Comparison of ENCODE assay signal across 15 cellular contexts in the genomic region with DNA sequence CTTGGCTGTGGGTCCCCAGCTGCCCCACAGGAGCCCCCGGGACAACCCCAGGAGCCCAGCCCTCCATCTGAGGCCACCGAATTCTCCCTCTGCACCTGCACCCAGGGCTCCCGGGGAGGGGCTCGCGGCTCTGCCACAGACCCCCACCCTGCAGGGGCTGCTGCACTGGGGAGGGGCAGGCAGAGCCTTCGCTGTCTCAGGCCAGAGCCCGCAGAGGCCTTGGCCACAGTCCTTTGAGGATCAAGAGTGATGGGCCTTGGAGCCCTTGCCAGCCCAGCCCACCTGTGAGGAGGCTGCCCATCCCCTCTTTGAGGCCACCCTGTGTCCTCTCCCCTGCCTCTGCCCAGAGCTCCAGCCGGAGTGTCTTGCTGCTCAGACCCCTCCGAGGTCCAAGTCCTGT. TPM values are rescaled to one million over a fixed set of nuclear protein-coding genes. Genes with fewer than 3 reads are reported as not detected.
A peak's percentile ranks its signal among the peaks of the same experiment; 100 is the strongest.
DNase-seq lines count a peak whose midpoint lies in the region; ATAC-seq and TF ChIP-seq lines count a peak whose summit lies in the region.
"Had no signal": no experiment of that assay in that cellular context is flagged by ENCODE, and none has a peak within 500 bp of the region (broad histone marks: within the 10 kb centered on the region; RNA-seq: fewer than 3 reads in every experiment).

No MANE protein-coding gene starts in this region.

- no peak for DNase-seq in A673 (ENCODE audit: low spot score)
- DNase-seq in DND-41 = no peak
- no peak for DNase-seq in neural progenitor cell (ENCODE audit: low spot score)
- no peak for DNase-seq in activated T-cell treated with anti-CD3 and anti-CD28 coated beads, Interleukin-2, amount 50 U/mL, for 4 hours
- no peak for DNase-seq in MM.1S
- no peak for DNase-seq in DMS79 (lab: John Stamatoyannopoulos, UW)
- DNase-seq: hippocampal formation had no signal

- intact Hi-C loops in A673 (cut with micrococcal nuclease; ENCODE audit: unreplicated experiment) = loop anchor here (5.0 kb wide), 1 partner anchor 108 kb away; no protein-coding TSS in a partner anchor

- peaks cover 8% of the 10 kb centered on the region for H3K4me1 Mint-ChIP-seq in neural progenitor cell
- H3K4me1 Mint-ChIP-seq in activated T-cell treated with anti-CD3 and anti-CD28 coated beads, Interleukin-2, amount 50 U/mL, for 4 hours (ENCODE audit: low read depth) = peaks cover 7% of the 10 kb centered on the region

- H3K27me3 ChIP-seq in A673 (replicated peaks; ENCODE audit: insufficient read depth, low read depth, low read length, poor library complexity) (peaks cover 20% of the 10 kb centered on the region), DND-41 (ENCODE audit: insufficient read depth, low read length, poor library complexity) (peaks cover 9% of the 10 kb centered on the region), neural progenitor cell (peaks cover 64% of the 10 kb centered on the region), MM.1S (replicated peaks; ENCODE audit: insufficient read depth, low read length) (peaks cover 37% of the 10 kb centered on the region)

- peaks cover 6% of the 10 kb centered on the region for H4K20me1 ChIP-seq in DND-41 (ENCODE audit: insufficient read depth, low read length)
- H4K20me1 ChIP-seq in neural progenitor cell (ENCODE audit: low read depth) = no peaks in the 10 kb centered on the region
- no peaks in the 10 kb centered on the region for H4K20me1 ChIP-seq in MM.1S (ENCODE audit: insufficient read depth, low read length)

- H3K4me2 ChIP-seq in DND-41 (ENCODE audit: insufficient read depth, low read length) (peak overlapping the region; percentile 90), neural progenitor cell (no peak overlapping the region), MM.1S (ENCODE audit: low read depth, low read length) (no peak overlapping the region)

- H3K4me1 ChIP-seq in A673 (ENCODE audit: insufficient read depth, low read length, poor library complexity, severe bottlenecking) = peaks cover 8% of the 10 kb centered on the region
- H3K4me1 ChIP-seq in DND-41 (ENCODE audit: insufficient read depth, low read length) = peaks cover 15% of the 10 kb centered on the region
- H3K4me1 ChIP-seq in neural progenitor cell = no peaks in the 10 kb centered on the region
- no peaks in the 10 kb centered on the region for H3K4me1 ChIP-seq in MM.1S (ENCODE audit: low read length)

- no peaks in the 10 kb centered on the region for H3K36me3 ChIP-seq in A673 (ENCODE audit: insufficient read depth, low read length, poor library complexity, severe bottlenecking)
- no peaks in the 10 kb centered on the region for H3K36me3 ChIP-seq in DND-41 (ENCODE audit: insufficient read depth, low read length)
- no peaks in the 10 kb centered on the region for H3K36me3 ChIP-seq in neural progenitor cell
- no peaks in the 10 kb centered on the region for H3K36me3 ChIP-seq in MM.1S (replicated peaks; ENCODE audit: insufficient read depth, low read length)
- H3K36me3 ChIP-seq: cardiac muscle cell had no signal

- CTCF ChIA-PET in A673 (lab: Charles Lee) = no interaction called here

- H3K9ac ChIP-seq in DND-41 (ENCODE audit: low read depth, low read length) = peak overlapping the region; percentile 59; the same call in 1 of the 2 replicates
- H3K9ac ChIP-seq in neural progenitor cell = no peak overlapping the region
- H3K9ac ChIP-seq in MM.1S (ENCODE audit: low read length) = no peak overlapping the region

- no TSS peak for BruUV-seq in A673 (replicated peaks; lab: Mats Ljungman, UMichigan)

- H3K4me3 Mint-ChIP-seq in neural progenitor cell = peak overlapping the region; percentile 69
- H3K4me3 Mint-ChIP-seq in activated T-cell treated with anti-CD3 and anti-CD28 coated beads, Interleukin-2, amount 50 U/mL, for 4 hours = no peak overlapping the region

- no peak overlapping the region for H3K27ac Mint-ChIP-seq in neural progenitor cell
- H3K27ac Mint-ChIP-seq: H9 had no signal

- no peak overlapping the region for H2AFZ ChIP-seq in DND-41 (ENCODE audit: low read depth, low read length)
- no peak overlapping the region for H2AFZ ChIP-seq in neural progenitor cell (replicated peaks)
- H2AFZ ChIP-seq in MM.1S (ENCODE audit: low read length) = no peak overlapping the region

- peak overlapping the region; percentile 48 for H3K4me3 ChIP-seq in A673 (ENCODE audit: low read depth, low read length, poor library complexity, severe bottlenecking)
- H3K4me3 ChIP-seq in DND-41 (ENCODE audit: low read depth in 1 of 2, low read length in 2 of 2) = 0 out of 4 replicates have a peak overlapping the region, but pooled peaks of 1 of the 2 experiments have one; percentile 57
- no peak overlapping the region for H3K4me3 ChIP-seq in neural progenitor cell
- H3K4me3 ChIP-seq in MM.1S (ENCODE audit: low read length) = no peak overlapping the region
- H3K4me3 ChIP-seq: cardiac muscle cell, lung had no signal

- H3K9me3 ChIP-seq in A673 (ENCODE audit: low read depth, low read length, poor library complexity, severe bottlenecking) (no peaks in the 10 kb centered on the region), DND-41 (ENCODE audit: insufficient read depth, low read length, severe bottlenecking) (no peaks in the 10 kb centered on the region), neural progenitor cell (ENCODE audit: low read depth) (no peaks in the 10 kb centered on the region), MM.1S (replicated peaks; ENCODE audit: insufficient read depth, low read length) (no peaks in the 10 kb centered on the region)

- no peak overlapping the region for H3K27ac ChIP-seq in A673 (ENCODE audit: low read depth, low read length, poor library complexity, severe bottlenecking)
- no peak overlapping the region for H3K27ac ChIP-seq in DND-41 (ENCODE audit: low read length)
- H3K27ac ChIP-seq in VCaP = peak overlapping the region; percentile 91
- no peak overlapping the region for H3K27ac ChIP-seq in neural progenitor cell
- H3K27ac ChIP-seq in MM.1S (ENCODE audit: low read length) = no peak overlapping the region
- H3K27ac ChIP-seq: cardiac muscle cell had no signal

- peaks cover 4% of the 10 kb centered on the region for H3K9me3 Mint-ChIP-seq in neural progenitor cell
- H3K9me3 Mint-ChIP-seq in activated T-cell treated with anti-CD3 and anti-CD28 coated beads, Interleukin-2, amount 50 U/mL, for 4 hours = no peaks in the 10 kb centered on the region

- POLR2A ChIA-PET in A673 (lab: Charles Lee; ENCODE audit: low non-redundant PET) = no interaction called here

- H3K36me3 Mint-ChIP-seq in neural progenitor cell = peaks cover 3% of the 10 kb centered on the region
- H3K36me3 Mint-ChIP-seq in activated T-cell treated with anti-CD3 and anti-CD28 coated beads, Interleukin-2, amount 50 U/mL, for 4 hours (ENCODE audit: insufficient read depth) = no peaks in the 10 kb centered on the region

- H3K79me2 ChIP-seq in DND-41 (ENCODE audit: insufficient read depth, low read length) (no peaks in the 10 kb centered on the region), neural progenitor cell (ENCODE audit: low read depth) (no peaks in the 10 kb centered on the region), MM.1S (ENCODE audit: low read length) (no peaks in the 10 kb centered on the region)

- H3F3A ChIP-seq in neural progenitor cell (ENCODE audit: low read depth) (peaks cover 7% of the 10 kb centered on the region), MM.1S (ENCODE audit: insufficient read depth, low read length) (no peaks in the 10 kb centered on the region)

- peaks cover 25% of the 10 kb centered on the region for H3K27me3 Mint-ChIP-seq in neural progenitor cell (ENCODE audit: insufficient read depth, low read depth)
- peaks cover 16% of the 10 kb centered on the region for H3K27me3 Mint-ChIP-seq in activated T-cell treated with anti-CD3 and anti-CD28 coated beads, Interleukin-2, amount 50 U/mL, for 4 hours (ENCODE audit: low read depth)

- no peaks in the 10 kb centered on the region for H3K9me2 ChIP-seq in MM.1S (replicated peaks; ENCODE audit: insufficient read depth, low read length)

- ATAC-seq in DND-41 (ENCODE audit: insufficient read depth, low read depth) = no peak
- no peak for ATAC-seq in HG03354 (IDR thresholded peaks at IDR 0.05; ENCODE audit: poor library complexity, severe bottlenecking, unreplicated experiment)
- ATAC-seq in activated T-cell treated with anti-CD3 and anti-CD28 coated beads, Interleukin-2, amount 50 U/mL, for 4 hours = no peak

- TF ChIP-seq CTCF in A673 (conservative IDR thresholded peaks at IDR 0.05; ENCODE audit: low read depth, low read length) (no peak), DND-41 (IDR thresholded peaks at IDR 0.05; ENCODE audit: borderline replicate concordance, extremely low read depth, low read length, poor library complexity, severe bottlenecking) (no peak), VCaP (conservative IDR thresholded peaks at IDR 0.05) (no peak), neural progenitor cell (IDR thresholded peaks at IDR 0.05) (no peak), MM.1S (IDR thresholded peaks at IDR 0.05; ENCODE audit: low read length) (no peak)

RNA-seq across cellular contexts. Expression of a gene that starts 6.5 kb away (rescaled TPM):
- 0.28 TPM in 1 of 2 replicates, not detected in the other for total RNA-seq in A673 (2021)
- total RNA-seq in neural progenitor cell (ENCODE audit: low replicate concordance) = not detected in 2 replicates
- total RNA-seq in activated T-cell treated with anti-CD3 and anti-CD28 coated beads, Interleukin-2, amount 50 U/mL, for 4 hours = not detected
- total RNA-seq: Daoy, dermis blood vessel endothelial cell, endothelial cell of umbilical vein, H9 had no signal

RNA-seq across cellular contexts. Expression of a gene that starts 9.1 kb away (rescaled TPM):
- total RNA-seq in A673 (2021) (not detected in 2 replicates), neural progenitor cell (ENCODE audit: low replicate concordance) (0.09 TPM in 1 of 2 replicates, not detected in the other)
- total RNA-seq in activated T-cell treated with anti-CD3 and anti-CD28 coated beads, Interleukin-2, amount 50 U/mL, for 4 hours = 1 to 10 TPM; 1.6 to 2.4 (median 1.9) TPM

RNA-seq across cellular contexts. Expression of a gene that starts 15.0 kb away (rescaled TPM):
- 43.3 and 48.3 TPM in 2 replicates for total RNA-seq in A673 (2021)
- total RNA-seq in neural progenitor cell (ENCODE audit: low replicate concordance) = 10.7 and 33.8 TPM in 2 replicates
- total RNA-seq in activated T-cell treated with anti-CD3 and anti-CD28 coated beads, Interleukin-2, amount 50 U/mL, for 4 hours = 10 to 100 TPM; 32.1 to 36.6 (median 34.3) TPM

RNA-seq across cellular contexts. Expression of a gene that starts 16.3 kb away (rescaled TPM):
- total RNA-seq in A673 (2021) (197 and 214 TPM in 2 replicates), neural progenitor cell (ENCODE audit: low replicate concordance) (39.6 and 69.1 TPM in 2 replicates)
- 100 to 1,000 TPM; 292 to 315 (median 315) TPM for total RNA-seq in activated T-cell treated with anti-CD3 and anti-CD28 coated beads, Interleukin-2, amount 50 U/mL, for 4 hours

RNA-seq across cellular contexts. Expression of a gene that starts 24.5 kb away (rescaled TPM):
- 18.5 and 20.8 TPM in 2 replicates for total RNA-seq in A673 (2021)
- 7.6 and 35.7 TPM in 2 replicates for total RNA-seq in neural progenitor cell (ENCODE audit: low replicate concordance)
- total RNA-seq in activated T-cell treated with anti-CD3 and anti-CD28 coated beads, Interleukin-2, amount 50 U/mL, for 4 hours = 1 to 10 TPM; 1.3 to 3.0 (median 2.7) TPM
